Comparison of ENCODE assay signal across 8 cellular contexts in the genomic region with DNA sequence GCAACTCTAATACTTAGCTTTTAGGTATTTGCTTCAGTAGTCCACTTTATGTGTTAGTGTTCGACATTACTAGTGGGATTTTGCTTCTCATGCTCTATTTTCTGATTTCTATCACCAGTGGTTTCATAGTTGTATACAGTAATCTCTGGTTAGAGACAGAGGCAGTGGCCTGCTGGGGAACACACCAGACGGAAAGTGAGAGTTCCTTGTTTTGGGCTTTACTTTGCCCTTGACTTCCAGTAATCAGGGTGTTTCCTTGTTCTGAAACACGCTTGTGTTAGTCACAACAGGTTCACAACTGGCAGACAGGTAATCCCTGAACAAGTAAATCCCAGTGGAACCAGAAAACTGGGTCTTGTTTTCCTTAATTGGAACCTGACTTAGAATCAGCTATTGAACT. TPM values are rescaled to one million over a fixed set of nuclear protein-coding genes. Genes with fewer than 3 reads are reported as not detected.
A peak's percentile ranks its signal among the peaks of the same experiment; 100 is the strongest.
DNase-seq lines count a peak whose midpoint lies in the region; ATAC-seq and TF ChIP-seq lines count a peak whose summit lies in the region.

No MANE protein-coding gene starts in this region.

- no peak for TF ChIP-seq CTCF in RWPE1 (conservative IDR thresholded peaks at IDR 0.05; ENCODE audit: low read depth)
- no peak for TF ChIP-seq CTCF in foreskin keratinocyte (conservative IDR thresholded peaks at IDR 0.05)

- H3K27ac ChIP-seq in RWPE1 (peak overlapping the region; percentile 55), foreskin keratinocyte (peak overlapping the region; percentile 74)

- no peaks in the 10 kb centered on the region for H3K27me3 ChIP-seq in foreskin keratinocyte

- peaks cover 31% of the 10 kb centered on the region for H3K4me1 ChIP-seq in foreskin keratinocyte

- CTCF ChIA-PET in RWPE1 (lab: Yijun Ruan, JAX) = interaction anchor here (0.7 to 1.4 kb wide), 3 partner anchors 10 to 59 kb away, joined by 3 read pairs; no protein-coding TSS in a partner anchor

- ATAC-seq in activated CD4-positive, CD25-positive, alpha-beta regulatory T cell treated with anti-CD3 and anti-CD28 coated beads, Interleukin-2, amount 50 U/mL, for 24 hours = peak; percentile 25 to 46
- ATAC-seq in foreskin keratinocyte (peak; percentile 53), HG02678 (IDR thresholded peaks at IDR 0.05; ENCODE audit: unreplicated experiment) (no peak)
- peak; percentile 49 for ATAC-seq in stimulated activated naive CD8-positive, alpha-beta T cell treated with anti-CD3 and anti-CD28 coated beads, Interleukin-15, Interleukin-2, amounts not matched to agents 100 U/mL and 50 U/mL, for 24 hours

- DNase-seq in activated CD4-positive, CD25-positive, alpha-beta regulatory T cell treated with anti-CD3 and anti-CD28 coated beads, Interleukin-2, amount 50 U/mL, for 72 hours = no peak
- peak; percentile 16 for DNase-seq in RWPE1 (ENCODE audit: low spot score)
- peak in 1 of 2 donors; percentile 70 for DNase-seq in foreskin keratinocyte
- no peak for DNase-seq in stimulated activated naive CD8-positive, alpha-beta T cell treated with anti-CD3 and anti-CD28 coated beads, Interleukin-15, Interleukin-2, amounts not matched to agents 100 U/mL and 50 U/mL, for 24 hours
- no peak for DNase-seq in UCSD-AML1 (lab: John Stamatoyannopoulos, UW; ENCODE audit: unreplicated experiment)
- no peak for DNase-seq in NCI-H1417 (lab: John Stamatoyannopoulos, UW)

- POLR2A ChIA-PET in RWPE1 (lab: Yijun Ruan, JAX; ENCODE audit: low non-redundant PET) = no interaction called here

RNA-seq across cellular contexts. Expression of a gene that starts 56.0 kb away (rescaled TPM):
- 23.6 and 28.1 TPM in 2 replicates for total RNA-seq in foreskin keratinocyte
- 21.4 and 22.4 TPM in 2 replicates for polyA plus RNA-seq in foreskin keratinocyte
